ENCODE assay signal across 9 cellular contexts in the genomic region with DNA sequence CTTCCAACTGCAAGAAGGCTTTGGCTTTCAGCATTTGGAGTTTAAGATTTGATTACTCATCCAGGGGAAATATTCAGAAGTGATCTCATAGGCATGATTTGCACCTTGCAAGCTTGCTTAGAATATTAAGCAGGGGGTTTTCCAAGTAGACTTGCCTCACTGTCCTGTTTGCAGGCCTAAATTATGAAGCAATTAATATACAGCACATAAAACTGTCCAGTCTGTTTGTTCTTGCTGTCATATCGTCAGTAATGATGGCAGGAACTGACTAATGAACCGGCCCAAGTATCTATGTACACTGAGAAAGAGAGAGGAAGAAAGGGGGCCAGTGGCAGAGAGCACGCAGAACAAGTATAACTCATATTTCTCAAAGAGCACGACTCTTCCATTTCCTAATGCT.
DNase-seq lines count a peak whose midpoint lies in the region; ATAC-seq, FAIRE-seq and TF ChIP-seq lines count a peak whose summit lies in the region.
"Had no signal": no experiment of that assay in that cellular context is flagged by ENCODE, and none has a peak within 500 bp of the region (broad histone marks: within the 10 kb centered on the region; RNA-seq: fewer than 3 reads in every experiment).

No MANE protein-coding gene starts in this region.

- no peaks in the 10 kb centered on the region for H3F3A ChIP-seq in PC-3 (ENCODE audit: low read length, unreplicated experiment)

- DNase-seq in GM03348 (ENCODE audit: low spot score): peak; percentile 52
- DNase-seq in PC-3: peak; percentile 93
- peak; percentile 4 for DNase-seq in dermis blood vessel endothelial cell
- DNase-seq in pancreas: no peak
- DNase-seq in NCI-H2029 (lab: John Stamatoyannopoulos, UW): no peak
- no peak for DNase-seq in coronary artery (ENCODE audit: low spot score)
- no peak for DNase-seq in naive thymus-derived CD8-positive, alpha-beta T cell

- 25 to 38% methylated on average over 4 of the region's 4 CpGs for WGBS in pancreas, 2 donors

- H3K4me2 ChIP-seq in PC-3 (ENCODE audit: low read length): peak overlapping the region; percentile 61

- peak overlapping the region; percentile 90 for H3K9ac ChIP-seq in PC-3 (ENCODE audit: low read length)

- H3K36me3 Mint-ChIP-seq in naive thymus-derived CD8-positive, alpha-beta T cell: no peaks in the 10 kb centered on the region

- H2AFZ ChIP-seq in PC-3 (ENCODE audit: low read length): peak overlapping the region; percentile 22; the same call in 1 of the 2 replicates

- H4K20me1 ChIP-seq in PC-3 (ENCODE audit: low read length): no peaks in the 10 kb centered on the region

- H3K27me3 ChIP-seq in PC-3 (ENCODE audit: low read length) (no peaks in the 10 kb centered on the region), pancreas (no peaks in the 10 kb centered on the region)

- no peaks in the 10 kb centered on the region for H3K79me2 ChIP-seq in PC-3 (ENCODE audit: low read length)

- no peaks in the 10 kb centered on the region for H3K36me3 ChIP-seq in PC-3 (ENCODE audit: low read depth, low read length)
- no peaks in the 10 kb centered on the region for H3K36me3 ChIP-seq in pancreas

- H3K27ac ChIP-seq in PC-3 (ENCODE audit: low read length): peak overlapping the region; percentile 97
- peak overlapping the region in 2 of 4 donors; percentile 51 to 60 for H3K27ac ChIP-seq in pancreas
- no peak overlapping the region for H3K27ac ChIP-seq in coronary artery

- no peak for TF ChIP-seq CTCF in PC-3 (conservative IDR thresholded peaks at IDR 0.05; ENCODE audit: low read depth, low read length)
- TF ChIP-seq CTCF in pancreas (IDR thresholded peaks at IDR 0.05): no peak
- no peak for TF ChIP-seq CTCF in coronary artery (IDR thresholded peaks at IDR 0.05)

- ATAC-seq in PC-3 (peak; percentile 93), pancreas (peak in 3 of 4 donors; percentile 73 to 87 (median 81)), HG02763 (IDR thresholded peaks at IDR 0.05; ENCODE audit: unreplicated experiment) (no peak)
- no peak for ATAC-seq in naive thymus-derived CD8-positive, alpha-beta T cell

- no peak for FAIRE-seq in pancreas (lab: Jason Lieb, UNC)
- FAIRE-seq: endometrium had no signal

- peaks cover 39 to 68% (median 62%) of the 10 kb centered on the region in 4 donors for H3K4me1 Mint-ChIP-seq in naive thymus-derived CD8-positive, alpha-beta T cell

- H3K4me3 Mint-ChIP-seq in naive thymus-derived CD8-positive, alpha-beta T cell: peak overlapping the region in 1 of 10 donors; percentile 3

- H3K9me3 Mint-ChIP-seq in naive thymus-derived CD8-positive, alpha-beta T cell: no peaks in the 10 kb centered on the region

- POLR2A ChIA-PET in PC-3 (lab: Charles Lee; ENCODE audit: unreplicated experiment): interaction anchor here (0.8 kb wide), 1 partner anchor 171 kb away, joined by 3 read pairs; no protein-coding TSS in a partner anchor
- POLR2A ChIA-PET in naive thymus-derived CD8-positive, alpha-beta T cell (lab: Charles Lee): no interaction called here

- H3K4me1 ChIP-seq in PC-3 (ENCODE audit: insufficient read depth, low read length) (peaks cover 68% of the 10 kb centered on the region), pancreas (no peaks in the 10 kb centered on the region)

- H3K27ac Mint-ChIP-seq in naive thymus-derived CD8-positive, alpha-beta T cell: peak overlapping the region in 1 of 10 donors; percentile 5

- BruUV-seq in PC-3 (replicated peaks; lab: Mats Ljungman, UMichigan): no TSS peak

- H3K9me2 ChIP-seq in PC-3 (replicated peaks; ENCODE audit: low read length): no peaks in the 10 kb centered on the region

- CTCF ChIA-PET in PC-3 (lab: Charles Lee): interaction anchor here (0.6 to 1.1 kb wide), 2 partner anchors 115 to 124 kb away, joined by 3 to 4 read pairs; no protein-coding TSS in a partner anchor

- H3K4me3 ChIP-seq in PC-3 (ENCODE audit: low read length) (no peak overlapping the region), pancreas (no peak overlapping the region), coronary artery (no peak overlapping the region)

- no peaks in the 10 kb centered on the region for H3K27me3 Mint-ChIP-seq in naive thymus-derived CD8-positive, alpha-beta T cell

- intact Hi-C loops in PC-3 (cut with micrococcal nuclease) (loop anchor here (1.0 to 5.0 kb wide), 4 partner anchors 17 to 153 kb away; no protein-coding TSS in a partner anchor), pancreas (cut with DNase I) (no loop called here)

- H3K9me3 ChIP-seq in PC-3 (ENCODE audit: low read length) (no peaks in the 10 kb centered on the region), pancreas (no peaks in the 10 kb centered on the region)

Comparison
In these comparisons a context has a peak if more than half of its experiments do, and no peak if none do; other contexts are left out.
1. DNase-seq: peak in GM03348 (single experiment), PC-3 (single experiment) and dermis blood vessel endothelial cell (single experiment); none in pancreas (0 of 6), NCI-H2029 (single experiment), coronary artery (single experiment) and naive thymus-derived CD8-positive, alpha-beta T cell (0 of 10).
2. ATAC-seq: peak in PC-3 (single experiment) and pancreas (3 of 4); none in HG02763 (single experiment) and naive thymus-derived CD8-positive, alpha-beta T cell (0 of 2).